Comparison of ENCODE assay signal across 11 cellular contexts in genomic region chr11:96091476-96091875, GRCh38.
A peak's percentile ranks its signal among the peaks of the same experiment; 100 is the strongest.
DNase-seq lines count a peak whose midpoint lies in the region; ATAC-seq and TF ChIP-seq lines count a peak whose summit lies in the region.
"Had no signal": no experiment of that assay in that cellular context is flagged by ENCODE, and none has a peak within 500 bp of the region (broad histone marks: within the 10 kb centered on the region; RNA-seq: fewer than 3 reads in every experiment).

No MANE protein-coding gene starts in this region.

- H3K9ac ChIP-seq in fibroblast of lung (ENCODE audit: insufficient read depth, low read length) (no peak overlapping the region), MM.1S (ENCODE audit: low read length) (no peak overlapping the region)

- no peak overlapping the region for H2AFZ ChIP-seq in fibroblast of lung (ENCODE audit: low read length)
- H2AFZ ChIP-seq in MM.1S (ENCODE audit: low read length), result no peak overlapping the region

- H3K4me1 Mint-ChIP-seq in CD4-positive, CD25-positive, alpha-beta regulatory T cell, result peaks cover 14 to 85% (median 43%) of the 10 kb centered on the region in 4 donors

- ATAC-seq in CD4-positive, CD25-positive, alpha-beta regulatory T cell (ENCODE audit: low read depth in 2 of 2), result peak; percentile 92 to 97
- ATAC-seq in GM19463 (IDR thresholded peaks at IDR 0.05; ENCODE audit: unreplicated experiment), result no peak
- ATAC-seq in GM21619 (IDR thresholded peaks at IDR 0.05; ENCODE audit: unreplicated experiment), result no peak
- ATAC-seq in Right ventricle myocardium inferior, result no peak

- H3K9me3 Mint-ChIP-seq in CD4-positive, CD25-positive, alpha-beta regulatory T cell, result no peaks in the 10 kb centered on the region
- H3K9me3 Mint-ChIP-seq: activated T-helper 2 cell treated with anti-CD3 and anti-CD28 coated beads, Interferon-gamma antibody, Interleukin-2, Interleukin-4, amounts not matched to agents 10 μg/mL and 5 μg/mL and 100 μg/mL, durations not matched to agents 14 hours and 24 hours and 36 hours had no signal

- peaks cover 36% of the 10 kb centered on the region for H3K36me3 Mint-ChIP-seq in CD4-positive, CD25-positive, alpha-beta regulatory T cell

- DNase-seq in CD4-positive, CD25-positive, alpha-beta regulatory T cell, result peak in 2 of 3 donors; percentile 58 to 71
- DNase-seq in GM13977 (ENCODE audit: low spot score) (no peak), NCI-H460 (ENCODE audit: extremely low read depth, low read depth) (peak; percentile 6), fibroblast of lung (ENCODE audit: low read depth in 2 of 2) (no peak), MM.1S (no peak), Right ventricle myocardium inferior (ENCODE audit: missing footprints) (no peak)
- DNase-seq: heart right ventricle, spleen had no signal

- H3K4me3 Mint-ChIP-seq in CD4-positive, CD25-positive, alpha-beta regulatory T cell, result peak overlapping the region in 1 of 4 donors; percentile 14

- no peak overlapping the region for H3K4me3 ChIP-seq in CD4-positive, CD25-positive, alpha-beta regulatory T cell (ENCODE audit: low read depth, low read length)
- H3K4me3 ChIP-seq in fibroblast of lung (replicated peaks in 1 of 4; ENCODE audit: control extremely low read depth in 1 of 4, insufficient read depth in 1 of 4, low read depth in 3 of 4, low read length in 4 of 4) (no peak overlapping the region), MM.1S (ENCODE audit: low read length) (no peak overlapping the region)
- H3K4me3 ChIP-seq: heart right ventricle, spleen had no signal

- H3K4me1 ChIP-seq in CD4-positive, CD25-positive, alpha-beta regulatory T cell (ENCODE audit: control insufficient read depth, insufficient read depth, low read length, poor library complexity, severe bottlenecking), result peaks cover 13% of the 10 kb centered on the region
- H3K4me1 ChIP-seq in fibroblast of lung (ENCODE audit: control insufficient read depth, extremely low read depth, insufficient read depth, low read length) (peaks cover 14% of the 10 kb centered on the region), MM.1S (ENCODE audit: low read length) (no peaks in the 10 kb centered on the region)

- H3K27ac ChIP-seq in CD4-positive, CD25-positive, alpha-beta regulatory T cell (ENCODE audit: insufficient read depth, low read length, poor library complexity, severe bottlenecking), result no peak overlapping the region
- H3K27ac ChIP-seq in fibroblast of lung (ENCODE audit: insufficient read depth, low read length) (no peak overlapping the region), MM.1S (ENCODE audit: low read length) (no peak overlapping the region)
- H3K27ac ChIP-seq: heart right ventricle had no signal

- no peaks in the 10 kb centered on the region for H3K27me3 Mint-ChIP-seq in CD4-positive, CD25-positive, alpha-beta regulatory T cell

- H3K9me3 ChIP-seq in CD4-positive, CD25-positive, alpha-beta regulatory T cell (ENCODE audit: control insufficient read depth in 2 of 2, low read length in 2 of 2), result no peaks in the 10 kb centered on the region
- no peaks in the 10 kb centered on the region for H3K9me3 ChIP-seq in fibroblast of lung (ENCODE audit: control insufficient read depth, insufficient read depth, low read depth, low read length)
- H3K9me3 ChIP-seq in MM.1S (replicated peaks; ENCODE audit: insufficient read depth, low read length), result no peaks in the 10 kb centered on the region
- H3K9me3 ChIP-seq: heart right ventricle, spleen had no signal

- H4K20me1 ChIP-seq in fibroblast of lung (ENCODE audit: control insufficient read depth, extremely low read depth, insufficient read depth, low read length) (no peaks in the 10 kb centered on the region), MM.1S (ENCODE audit: insufficient read depth, low read length) (no peaks in the 10 kb centered on the region)

- in situ Hi-C loops in GM13977 (cut with MboI; ENCODE audit: low pct_unique_long_range_greater_than_20kb, low sequenced_read_pairs, unreplicated experiment), result loop anchor here (25.0 kb wide), 1 partner anchor 96 kb away; no protein-coding TSS in a partner anchor

- peak overlapping the region; percentile 8 for H3K4me2 ChIP-seq in fibroblast of lung (ENCODE audit: extremely low read depth, insufficient read depth, low read length)
- H3K4me2 ChIP-seq in MM.1S (ENCODE audit: low read depth, low read length), result no peak overlapping the region

- H3K36me3 ChIP-seq in CD4-positive, CD25-positive, alpha-beta regulatory T cell (ENCODE audit: control insufficient read depth, insufficient read depth, low read length), result peaks cover 20% of the 10 kb centered on the region
- H3K36me3 ChIP-seq in fibroblast of lung (ENCODE audit: control insufficient read depth, insufficient read depth, low read length) (peaks cover 3% of the 10 kb centered on the region), MM.1S (replicated peaks; ENCODE audit: insufficient read depth, low read length) (no peaks in the 10 kb centered on the region)

- TF ChIP-seq CTCF in GM13977 (IDR thresholded peaks at IDR 0.05; ENCODE audit: extremely low read depth, insufficient read depth, missing control alignments) (peak; percentile 37), fibroblast of lung (conservative IDR thresholded peaks at IDR 0.05 in 1 of 2, IDR thresholded peaks at IDR 0.05 in 1 of 2; ENCODE audit: low read depth in 1 of 2, low read length in 2 of 2) (peak in 1 of 2 donors; percentile 8), MM.1S (IDR thresholded peaks at IDR 0.05; ENCODE audit: low read length) (no peak)

- no peaks in the 10 kb centered on the region for H3K27me3 ChIP-seq in CD4-positive, CD25-positive, alpha-beta regulatory T cell (ENCODE audit: control insufficient read depth, insufficient read depth, low read length)
- H3K27me3 ChIP-seq in fibroblast of lung (ENCODE audit: control insufficient read depth, insufficient read depth, low read length) (no peaks in the 10 kb centered on the region), MM.1S (replicated peaks; ENCODE audit: insufficient read depth, low read length) (no peaks in the 10 kb centered on the region)
- H3K27me3 ChIP-seq: heart right ventricle, spleen had no signal

- H3F3A ChIP-seq in MM.1S (ENCODE audit: insufficient read depth, low read length), result no peaks in the 10 kb centered on the region

- intact Hi-C loops in Right ventricle myocardium inferior (cut with DNase I), result no loop called here

- H3K27ac Mint-ChIP-seq in CD4-positive, CD25-positive, alpha-beta regulatory T cell, result peak overlapping the region in 1 of 3 donors; percentile 89

- H3K79me2 ChIP-seq in fibroblast of lung (ENCODE audit: control insufficient read depth, insufficient read depth, low read length) (peaks cover 2% of the 10 kb centered on the region), MM.1S (ENCODE audit: low read length) (no peaks in the 10 kb centered on the region)

- no peaks in the 10 kb centered on the region for H3K9me2 ChIP-seq in MM.1S (replicated peaks; ENCODE audit: insufficient read depth, low read length)

Comparison
In these comparisons a context has a peak if more than half of its experiments do, and no peak if none do; other contexts are left out.
1. ATAC-seq: peak in CD4-positive, CD25-positive, alpha-beta regulatory T cell (2 of 2); none in GM19463 (single experiment), GM21619 (single experiment) and Right ventricle myocardium inferior (single experiment).
2. DNase-seq: peak in CD4-positive, CD25-positive, alpha-beta regulatory T cell (2 of 3) and NCI-H460 (single experiment); none in GM13977 (single experiment), fibroblast of lung (0 of 2), MM.1S (single experiment) and Right ventricle myocardium inferior (single experiment).